18 cellular contexts compared by ENCODE assay signal in the genomic region with DNA sequence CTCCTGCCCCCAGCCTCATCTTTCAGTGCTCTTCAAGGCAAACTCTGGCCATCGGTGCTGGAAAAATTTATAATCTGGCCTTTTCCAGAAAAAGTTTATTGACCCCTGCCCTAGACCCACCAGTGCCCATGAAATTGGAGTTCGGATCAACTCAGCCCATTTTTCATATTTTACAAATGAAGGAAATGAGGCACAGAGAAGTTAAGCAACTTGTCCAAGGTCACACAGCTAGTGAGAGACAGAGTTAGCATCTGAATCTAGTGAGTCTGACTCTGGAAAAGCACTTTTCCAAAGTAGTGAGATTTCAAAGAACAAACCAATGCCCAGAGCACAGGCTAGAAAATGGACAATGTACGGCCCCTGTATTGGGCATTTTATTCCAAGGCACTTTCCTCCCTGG.
A peak's percentile ranks its signal among the peaks of the same experiment; 100 is the strongest.
DNase-seq lines count a peak whose midpoint lies in the region; ATAC-seq, FAIRE-seq and TF ChIP-seq lines count a peak whose summit lies in the region.
"Had no signal": no experiment of that assay in that cellular context is flagged by ENCODE, and none has a peak within 500 bp of the region (broad histone marks: within the 10 kb centered on the region; RNA-seq: fewer than 3 reads in every experiment).

No MANE protein-coding gene starts in this region.

- no peak for FAIRE-seq in A549 (lab: Jason Lieb, UNC)
- no peak for FAIRE-seq in H1 (lab: Jason Lieb, UNC)
- FAIRE-seq: G401.6, GM12892 had no signal

- H2BK5ac ChIP-seq in H1 (ENCODE audit: low read depth, low read length) (no peak overlapping the region), trophoblast cell (ENCODE audit: low read depth, low read length, poor library complexity) (no peak overlapping the region)

- H3K36me3 ChIP-seq in RWPE2 (ENCODE audit: low read depth) (no peaks in the 10 kb centered on the region), H1 (ENCODE audit: control insufficient read depth in 2 of 4, insufficient read depth in 4 of 4, low read length in 3 of 4) (no peaks in the 10 kb centered on the region), trophoblast cell (ENCODE audit: control insufficient read depth in 1 of 2, insufficient read depth in 2 of 2, low read length in 2 of 2) (no peaks in the 10 kb centered on the region), heart left ventricle (no peaks in the 10 kb centered on the region), Caco-2 (ENCODE audit: control insufficient read depth, insufficient read depth, low read length) (no peaks in the 10 kb centered on the region)

- H3K23me2 ChIP-seq in H1 (ENCODE audit: low read depth, low read length) = no peaks in the 10 kb centered on the region

- H4K5ac ChIP-seq in H1 (ENCODE audit: insufficient read length, low read depth, low read length) = no peak overlapping the region

- H2AK5ac ChIP-seq in H1 (ENCODE audit: low read depth, low read length) (no peak overlapping the region), trophoblast cell (ENCODE audit: low read length) (no peak overlapping the region)

- ATAC-seq in A549 (no peak), RWPE2 (ENCODE audit: low read depth) (no peak), heart left ventricle (no peak)

- no peak overlapping the region for H4K91ac ChIP-seq in H1 (replicated peaks; ENCODE audit: insufficient read length, low read length)
- no peak overlapping the region for H4K91ac ChIP-seq in trophoblast cell (ENCODE audit: low read depth, low read length)

- H4K20me1 ChIP-seq in H1 (replicated peaks in 1 of 2; ENCODE audit: control insufficient read depth in 1 of 2, insufficient read depth in 2 of 2, low read length in 2 of 2) = no peaks in the 10 kb centered on the region

- no peak overlapping the region for H3K4me3 Mint-ChIP-seq in Caco-2 (ENCODE audit: unreplicated experiment)
- H3K4me3 Mint-ChIP-seq: CD4-positive, alpha-beta memory T cell had no signal

- no peak overlapping the region for H2BK15ac ChIP-seq in H1 (ENCODE audit: low read length)

- H3K4me1 Mint-ChIP-seq in Caco-2 (ENCODE audit: low read depth, unreplicated experiment) = peaks cover 10% of the 10 kb centered on the region
- H3K4me1 Mint-ChIP-seq: CD4-positive, alpha-beta memory T cell had no signal

- TF ChIP-seq CTCF in A549 (IDR thresholded peaks at IDR 0.05) (no peak), RWPE2 (IDR thresholded peaks at IDR 0.05; ENCODE audit: poor library complexity, severe bottlenecking) (no peak), H1 (IDR thresholded peaks at IDR 0.05; ENCODE audit: control extremely low read depth in 1 of 3, insufficient read depth in 1 of 3, low read depth in 1 of 3, low read length in 3 of 3) (no peak), heart left ventricle (IDR thresholded peaks at IDR 0.05) (no peak), Caco-2 (IDR thresholded peaks at IDR 0.05; ENCODE audit: insufficient read depth in 1 of 2, low read depth in 1 of 2, low read length in 1 of 2, severe bottlenecking in 1 of 2, unreplicated experiment in 1 of 2) (no peak)

- H3K9me3 ChIP-seq in A549 (peaks cover 6% of the 10 kb centered on the region; the same call in 1 of the 3 replicates), RWPE2 (ENCODE audit: severe bottlenecking) (no peaks in the 10 kb centered on the region), H1 (ENCODE audit: insufficient read depth in 2 of 2, low read depth in 1 of 2, low read length in 1 of 2) (no peaks in the 10 kb centered on the region), trophoblast cell (ENCODE audit: insufficient read depth, low read depth, low read length) (peaks cover 6% of the 10 kb centered on the region), heart left ventricle (peaks cover 0 to 7% (median 0%) of the 10 kb centered on the region in 12 donors), Caco-2 (no peaks in the 10 kb centered on the region)

- H3K18ac ChIP-seq in H1 (ENCODE audit: extremely low read depth, low read length) (no peak overlapping the region), trophoblast cell (ENCODE audit: low read length) (no peak overlapping the region)

- no peak overlapping the region for H4K12ac ChIP-seq in trophoblast cell (ENCODE audit: low read depth, low read length)

- H3K9ac ChIP-seq in H1 (replicated peaks in 1 of 4; ENCODE audit: extremely low read depth in 1 of 4, low read depth in 3 of 4, low read length in 3 of 4) (no peak overlapping the region), trophoblast cell (ENCODE audit: low read length) (no peak overlapping the region)

- H3K9me3 Mint-ChIP-seq in Caco-2 (ENCODE audit: unreplicated experiment) = no peaks in the 10 kb centered on the region
- H3K9me3 Mint-ChIP-seq: CD4-positive, alpha-beta memory T cell had no signal

- H3K79me2 ChIP-seq in H1 (ENCODE audit: control insufficient read depth in 1 of 2, insufficient read depth in 2 of 2, low read length in 2 of 2) (no peaks in the 10 kb centered on the region), trophoblast cell (ENCODE audit: control insufficient read depth, insufficient read depth, low read length, poor library complexity) (no peaks in the 10 kb centered on the region)

- H3K4ac ChIP-seq in H1 (replicated peaks; ENCODE audit: insufficient read length, low read depth, low read length) = no peak overlapping the region
- H3K4ac ChIP-seq in trophoblast cell (ENCODE audit: low read depth, low read length) = no peak overlapping the region

- H3K27me3 ChIP-seq in RWPE2 (ENCODE audit: insufficient read depth, poor library complexity, severe bottlenecking) = no peaks in the 10 kb centered on the region
- H3K27me3 ChIP-seq in H1 (replicated peaks in 1 of 4; ENCODE audit: control insufficient read depth in 3 of 4, extremely low read depth in 1 of 4, insufficient read depth in 3 of 4, low read length in 3 of 4) = no peaks in the 10 kb centered on the region
- H3K27me3 ChIP-seq in trophoblast cell (ENCODE audit: insufficient read depth, low read length) = no peaks in the 10 kb centered on the region
- H3K27me3 ChIP-seq in heart left ventricle = peaks cover 0 to 6% (median 0%) of the 10 kb centered on the region in 9 donors
- H3K27me3 ChIP-seq in Caco-2 (replicated peaks; ENCODE audit: control insufficient read depth, insufficient read depth, low read length) = no peaks in the 10 kb centered on the region

- no peak overlapping the region for H3K4me2 ChIP-seq in A549
- H3K4me2 ChIP-seq in H1 (ENCODE audit: insufficient read depth in 1 of 2, low read depth in 2 of 2, low read length in 2 of 2) = no peak overlapping the region
- no peak overlapping the region for H3K4me2 ChIP-seq in trophoblast cell (ENCODE audit: low read length)

- intact Hi-C loops in heart left ventricle (cut with DNase I) (loop anchor here in 5 of 10 donors (5.0 to 10.0 kb wide), 7 partner anchors 58 to 582 kb away; partner anchors contain the start of gene TLE3 (in 3 of the 5)), Caco-2 (cut with micrococcal nuclease; ENCODE audit: unreplicated experiment) (no loop called here)

- no peak for TF ChIP-seq RAD21 in A549 (conservative IDR thresholded peaks at IDR 0.05 in 1 of 2, IDR thresholded peaks at IDR 0.05 in 1 of 2)
- no peak for TF ChIP-seq RAD21 in H1 (IDR thresholded peaks at IDR 0.05 in 1 of 2, conservative IDR thresholded peaks at IDR 0.05 in 1 of 2; ENCODE audit: low read depth in 2 of 2, low read length in 2 of 2)

- H2BK120ac ChIP-seq in H1 (replicated peaks; ENCODE audit: low read depth, low read length) (no peak overlapping the region), trophoblast cell (ENCODE audit: insufficient read depth, low read length, poor library complexity) (no peak overlapping the region)

- H3K79me1 ChIP-seq in H1 (ENCODE audit: low read depth, low read length) (no peaks in the 10 kb centered on the region), trophoblast cell (ENCODE audit: low read length) (peaks cover 14% of the 10 kb centered on the region)

- H3K4me3 ChIP-seq in A549 (no peak overlapping the region), RWPE2 (ENCODE audit: severe bottlenecking) (no peak overlapping the region), H1 (ENCODE audit: extremely low read depth in 1 of 4, insufficient read depth in 2 of 4, low read depth in 3 of 4, low read length in 4 of 4) (no peak overlapping the region), trophoblast cell (ENCODE audit: low read depth, low read length) (no peak overlapping the region), heart left ventricle (no peak overlapping the region), Caco-2 (ENCODE audit: low read depth, low read length) (no peak overlapping the region)

- no peak overlapping the region for H2BK20ac ChIP-seq in H1 (ENCODE audit: low read length)

- no peaks in the 10 kb centered on the region for H3K27me3 Mint-ChIP-seq in Caco-2 (ENCODE audit: insufficient read depth, unreplicated experiment)
- H3K27me3 Mint-ChIP-seq: CD4-positive, alpha-beta memory T cell had no signal

- TF ChIP-seq POLR2A in A549 (IDR thresholded peaks at IDR 0.05; ENCODE audit: low read length) (no peak), H1 (IDR thresholded peaks at IDR 0.05; ENCODE audit: control extremely low read depth in 1 of 2, low read depth in 2 of 2, low read length in 2 of 2) (no peak), heart left ventricle (IDR thresholded peaks at IDR 0.05) (no peak)

- no peak overlapping the region for H4K8ac ChIP-seq in H1 (ENCODE audit: extremely low read depth, insufficient read depth, low read length)
- H4K8ac ChIP-seq in trophoblast cell (ENCODE audit: low read depth, low read length) = no peak overlapping the region

- no peaks in the 10 kb centered on the region for H3K36me3 Mint-ChIP-seq in Caco-2 (ENCODE audit: insufficient read depth, unreplicated experiment)
- H3K36me3 Mint-ChIP-seq: CD4-positive, alpha-beta memory T cell had no signal

- H2AFZ ChIP-seq in H1 (ENCODE audit: low read length) (no peak overlapping the region), trophoblast cell (ENCODE audit: insufficient read depth, low read length, poor library complexity) (no peak overlapping the region)

- POLR2A ChIA-PET in A549 (lab: Yijun Ruan, JAX) = no interaction called here
- POLR2A ChIA-PET in H1 (lab: Charles Lee; ENCODE audit: partially characterized antibody) = no interaction called here
- POLR2A ChIA-PET in Caco-2 (lab: Charles Lee) = no interaction called here

- no peak overlapping the region for H3K27ac Mint-ChIP-seq in Caco-2 (ENCODE audit: unreplicated experiment)
- H3K27ac Mint-ChIP-seq: CD4-positive, alpha-beta memory T cell had no signal

- WGBS in A549 (ENCODE audit: missing lambda C conversion rate) = 58% methylated on average over 3 of the region's 3 CpGs
- 62% methylated on average over 3 of the region's 3 CpGs; no CpG with 5 or more reads in 1 of the 2 experiments for WGBS in H1 (ENCODE audit: extremely low coverage in 1 of 2, insufficient coverage in 1 of 2, insufficient read length in 1 of 2, insufficient replicate concordance in 2 of 2, low coverage in 1 of 2, low lambda C conversion rate in 2 of 2, missing lambda C conversion rate in 1 of 2), 2 experiments
- no CpG with 5 or more reads among the region's 3 CpGs for whole genome bisulfite sequencing in trophoblast cell (ENCODE audit: extremely low coverage, insufficient coverage, insufficient read length)
- 63 to 67% (median 65%) methylated on average over 3 of the region's 3 CpGs for WGBS in heart left ventricle, 4 donors

- no peak overlapping the region for H3K14ac ChIP-seq in H1 (ENCODE audit: insufficient read length)
- H3K14ac ChIP-seq in trophoblast cell (ENCODE audit: low read length) = no peak overlapping the region

- H2BK12ac ChIP-seq in H1 (ENCODE audit: low read depth, low read length) (no peak overlapping the region), trophoblast cell (ENCODE audit: low read length) (peak overlapping the region; percentile 75)

- DNase-seq in A549 (ENCODE audit: low read depth in 1 of 2, low spot score in 1 of 2) (no peak), RWPE2 (ENCODE audit: low spot score) (peak; percentile 6), H1 (ENCODE audit: low read depth in 1 of 2, low spot score in 2 of 2) (no peak), trophoblast cell (no peak), heart left ventricle (no peak), foreskin melanocyte (no peak), Caco-2 (no peak)
- DNase-seq: 8988T; C1 segment of cervical spinal cord; CD4-positive, alpha-beta memory T cell; COR-L47; DMS153; DND-41; GOT3; H7; HCEC 1CT had no signal

- H3K27ac ChIP-seq in A549 (no peak overlapping the region), RWPE2 (ENCODE audit: poor library complexity, severe bottlenecking) (no peak overlapping the region), H1 (ENCODE audit: low read depth, low read length) (no peak overlapping the region), trophoblast cell (ENCODE audit: low read depth, low read length) (no peak overlapping the region), heart left ventricle (peak overlapping the region in 1 of 12 donors; percentile 81)

- H3K4me1 ChIP-seq in A549 (no peaks in the 10 kb centered on the region), RWPE2 (ENCODE audit: insufficient read depth, poor library complexity, severe bottlenecking) (no peaks in the 10 kb centered on the region), H1 (replicated peaks in 1 of 4; ENCODE audit: control insufficient read depth in 3 of 4, insufficient read depth in 4 of 4, low read length in 3 of 4) (peaks cover 3 to 6% (median 4%) of the 10 kb centered on the region in 4 experiments), trophoblast cell (ENCODE audit: control insufficient read depth in 1 of 2, insufficient read depth in 2 of 2, low read length in 2 of 2) (peaks cover 29 to 34% of the 10 kb centered on the region in 2 experiments), heart left ventricle (peaks cover 5 to 40% (median 27%) of the 10 kb centered on the region in 12 donors), Caco-2 (peaks cover 21% of the 10 kb centered on the region)

- H3K23ac ChIP-seq in H1 (ENCODE audit: insufficient read length) (no peak overlapping the region), trophoblast cell (ENCODE audit: low read length) (no peak overlapping the region)

- BruUV-seq in Caco-2 (replicated peaks; lab: Mats Ljungman, UMichigan) = no TSS peak

- CTCF ChIA-PET in A549 (lab: Yijun Ruan, JAX) = interaction anchor here (0.8 to 2.0 kb wide), 3 partner anchors 13 to 298 kb away, joined by 3 to 4 read pairs (median 3); no protein-coding TSS in a partner anchor
- CTCF ChIA-PET in H1 (lab: Charles Lee; ENCODE audit: partially characterized antibody) = interaction anchor here (1.3 kb wide), 1 partner anchor 16 kb away, joined by 5 read pairs; no protein-coding TSS in a partner anchor
- CTCF ChIA-PET in Caco-2 (lab: Charles Lee) = no interaction called here

- no peak for TF ChIP-seq EP300 in A549 (IDR thresholded peaks at IDR 0.05)
- no peak for TF ChIP-seq EP300 in H1 (IDR thresholded peaks at IDR 0.05; ENCODE audit: borderline replicate concordance in 1 of 2, low read depth in 2 of 2, low read length in 2 of 2)

- H3K56ac ChIP-seq in H1 (replicated peaks; ENCODE audit: insufficient read length, low read depth, low read length) = no peak overlapping the region

Comparison
In these comparisons a context has a peak if more than half of its experiments do, and no peak if none do; other contexts are left out.
1. Of the 18 proteins assayed by ChIP-seq in both H1 and A549: peak only in H1: KDM1A; only in A549: none; in both: none; in neither: 17.